Comparison of ENCODE assay signal across 8 cellular contexts in the genomic region with DNA sequence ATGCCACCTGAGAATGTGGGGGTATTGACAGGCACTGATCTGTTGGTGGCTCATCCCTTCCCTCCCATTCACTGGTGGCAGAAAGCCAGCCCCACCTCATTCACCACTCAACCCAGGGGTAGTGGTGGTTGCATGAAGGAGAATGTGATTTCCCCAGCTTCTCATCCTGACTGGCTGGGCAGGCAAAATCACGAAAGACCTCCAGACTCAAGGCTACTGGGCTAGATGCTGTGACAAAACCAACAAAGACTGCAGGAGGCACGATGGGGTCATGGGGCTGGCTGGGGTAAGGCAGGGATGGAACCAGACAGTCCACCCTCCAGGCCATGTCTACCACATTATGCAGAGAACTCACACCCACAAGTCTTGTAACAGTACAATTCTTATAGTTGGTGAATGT. TPM values are rescaled to one million over a fixed set of nuclear protein-coding genes. Genes with fewer than 3 reads are reported as not detected.
DNase-seq lines count a peak whose midpoint lies in the region; ATAC-seq lines count a peak whose summit lies in the region.

No MANE protein-coding gene starts in this region.

- peak overlapping the region; percentile 17 to 32 for H3K4me3 ChIP-seq in muscle layer of duodenum (ENCODE audit: low read depth in 1 of 2, low read length in 2 of 2)

- no peaks in the 10 kb centered on the region for H3K36me3 Mint-ChIP-seq in activated CD4-positive, alpha-beta T cell treated with anti-CD3 and anti-CD28 coated beads, Interleukin-2, amount 10 ng/mL, durations not matched to agents 24 days and 14 days (ENCODE audit: low read depth)

- no peaks in the 10 kb centered on the region for H3K9me3 Mint-ChIP-seq in activated CD4-positive, alpha-beta T cell treated with anti-CD3 and anti-CD28 coated beads, Interleukin-2, amount 10 ng/mL, durations not matched to agents 24 days and 14 days

- peaks cover 48 to 73% of the 10 kb centered on the region in 2 donors for H3K4me1 ChIP-seq in muscle layer of duodenum (ENCODE audit: control insufficient read depth in 1 of 2, insufficient read depth in 2 of 2, low read length in 2 of 2)

- H3K4me1 Mint-ChIP-seq in activated CD4-positive, alpha-beta T cell treated with anti-CD3 and anti-CD28 coated beads, Interleukin-2, amount 10 ng/mL, durations not matched to agents 24 days and 14 days, result peaks cover 14% of the 10 kb centered on the region

- peak overlapping the region; percentile 62 for H3K27ac ChIP-seq in angular gyrus (ENCODE audit: low read depth, low read length)
- peak overlapping the region; percentile 64 for H3K27ac ChIP-seq in muscle layer of duodenum (ENCODE audit: low read length)

- intact Hi-C loops in activated CD4-positive, alpha-beta T cell treated with anti-CD3 and anti-CD28 coated beads, Interleukin-2, amount 10 ng/mL, durations not matched to agents 24 days and 14 days (cut with micrococcal nuclease), result loop anchor here (1.0 to 10.0 kb wide), 7 partner anchors 72 to 596 kb away; no protein-coding TSS in a partner anchor

- peaks cover 3 to 12% of the 10 kb centered on the region in 2 donors for H3K36me3 ChIP-seq in muscle layer of duodenum (ENCODE audit: control insufficient read depth in 1 of 2, insufficient read depth in 2 of 2, low read length in 2 of 2)

- no peaks in the 10 kb centered on the region for H3K27me3 ChIP-seq in muscle layer of duodenum (ENCODE audit: low read depth, low read length)

- DNase-seq in activated CD4-positive, alpha-beta T cell treated with anti-CD3 and anti-CD28 coated beads, Interleukin-2, amount 10 ng/mL, durations not matched to agents 24 days and 14 days, result no peak
- DNase-seq in activated CD4-positive, alpha-beta T cell treated with anti-CD3 and anti-CD28 coated beads, Interleukin-2, amount 50 U/mL, for 4 hours, result no peak
- no peak for DNase-seq in AG20443 (ENCODE audit: low spot score)
- no peak for DNase-seq in COLO668 (lab: John Stamatoyannopoulos, UW; ENCODE audit: unreplicated experiment)

- peaks cover 5% of the 10 kb centered on the region for H3K27me3 Mint-ChIP-seq in activated CD4-positive, alpha-beta T cell treated with anti-CD3 and anti-CD28 coated beads, Interleukin-2, amount 10 ng/mL, durations not matched to agents 24 days and 14 days

- H3K4me3 Mint-ChIP-seq in activated CD4-positive, alpha-beta T cell treated with anti-CD3 and anti-CD28 coated beads, Interleukin-2, amount 10 ng/mL, durations not matched to agents 24 days and 14 days, result peak overlapping the region; percentile 90

- peak overlapping the region; percentile 17 for H3K27ac Mint-ChIP-seq in activated CD4-positive, alpha-beta T cell treated with anti-CD3 and anti-CD28 coated beads, Interleukin-2, amount 10 ng/mL, durations not matched to agents 24 days and 14 days

- ATAC-seq in HG03095 (IDR thresholded peaks at IDR 0.05; ENCODE audit: unreplicated experiment), result peak; percentile 20
- ATAC-seq in HG03469 (IDR thresholded peaks at IDR 0.05; ENCODE audit: unreplicated experiment), result no peak

- H3K9me3 ChIP-seq in muscle layer of duodenum (ENCODE audit: control insufficient read depth in 1 of 2, low read length in 2 of 2), result no peaks in the 10 kb centered on the region

RNA-seq across cellular contexts. Expression of a gene that starts 33.9 kb away (rescaled TPM):
- total RNA-seq in activated CD4-positive, alpha-beta T cell treated with anti-CD3 and anti-CD28 coated beads, Interleukin-2, amount 10 ng/mL, durations not matched to agents 24 days and 14 days, result 0.12 and 0.26 TPM in 2 replicates
